8 cellular contexts compared by ENCODE assay signal in the genomic region with DNA sequence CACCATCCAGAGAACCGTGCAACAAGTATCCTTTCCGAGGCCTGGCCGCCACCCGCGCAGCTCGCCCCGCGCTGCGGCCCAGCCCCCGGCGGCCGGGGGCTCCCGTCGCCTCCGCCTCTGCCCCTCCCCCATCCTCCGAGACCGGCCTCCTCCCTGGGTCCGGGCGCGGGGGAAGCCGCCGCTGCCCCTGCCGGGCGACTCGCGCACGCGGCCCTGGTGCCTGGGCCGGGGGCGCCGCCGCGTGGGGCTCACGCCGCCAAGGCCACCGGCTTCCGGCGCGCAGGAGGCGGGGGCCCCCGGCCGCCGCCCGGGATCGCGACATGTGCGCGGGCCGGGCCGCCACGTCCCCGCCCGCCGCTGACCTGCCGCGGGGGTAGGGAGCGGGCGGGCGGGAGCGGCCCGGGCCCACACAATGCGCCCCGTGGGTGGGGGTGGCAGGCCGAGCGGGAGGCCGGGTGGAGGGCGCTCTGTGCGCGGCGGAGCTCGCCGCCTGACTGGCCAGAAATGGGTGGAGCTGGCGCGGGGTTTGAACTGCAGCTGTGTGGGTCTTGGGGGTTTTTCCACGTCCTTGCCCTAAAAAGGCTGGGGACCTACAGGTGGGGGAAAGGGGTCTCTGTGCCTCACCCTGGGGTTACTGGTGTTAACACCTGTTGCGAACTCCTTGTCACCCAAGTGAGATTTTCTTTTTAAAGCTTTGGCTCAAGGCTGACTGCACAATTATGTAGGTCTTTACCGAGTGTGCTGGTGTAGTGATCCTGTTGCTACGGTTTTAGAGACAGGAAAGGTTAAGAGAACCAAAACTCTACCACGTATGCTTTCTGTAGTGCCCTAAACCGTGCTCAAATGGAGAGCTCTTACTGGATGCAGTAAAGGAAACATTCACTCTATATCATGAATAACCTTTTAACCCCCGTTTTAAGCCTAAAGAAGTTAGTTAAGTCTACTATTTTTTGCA. TPM values are rescaled to one million over a fixed set of nuclear protein-coding genes. Genes with fewer than 3 reads are reported as not detected.
DNase-seq lines count a peak whose midpoint lies in the region; ATAC-seq and TF ChIP-seq lines count a peak whose summit lies in the region.

No MANE protein-coding gene starts in this region.

- WGBS in right lobe of liver (ENCODE audit: insufficient coverage, low coverage, low lambda C conversion rate, missing lambda C conversion rate), result under 1% methylated on average over 14 of the region's 81 CpGs

- no peaks in the 10 kb centered on the region for H3K27me3 Mint-ChIP-seq in activated CD4-positive, alpha-beta T cell treated with anti-CD3 and anti-CD28 coated beads for 36 hours

- peak; percentile 16 for DNase-seq in Jurkat, Clone E6-1 (ENCODE audit: low read depth, low spot score)
- DNase-seq in activated CD4-positive, alpha-beta T cell treated with anti-CD3 and anti-CD28 coated beads for 36 hours, result peak; percentile 66
- peak; percentile 70 to 82 (median 71) for DNase-seq in right lobe of liver
- peak; percentile 50 for DNase-seq in stimulated activated CD4-positive, alpha-beta T cell treated with anti-CD3 and anti-CD28 coated beads, Interleukin-4, amount 100 ng/mL, for 24 hours
- no peak for DNase-seq in H4 (ENCODE audit: low spot score)

- H3K27me3 ChIP-seq in right lobe of liver, result no peaks in the 10 kb centered on the region

- TF ChIP-seq CTCF in right lobe of liver (IDR thresholded peaks at IDR 0.05), result peak in 1 of 4 donors; percentile 3

- H3K9me3 Mint-ChIP-seq in activated CD4-positive, alpha-beta T cell treated with anti-CD3 and anti-CD28 coated beads for 36 hours (ENCODE audit: low read depth), result no peaks in the 10 kb centered on the region

- H3K4me1 ChIP-seq in right lobe of liver, result peaks cover 0 to 35% (median 9%) of the 10 kb centered on the region in 4 donors

- CTCF ChIA-PET in activated CD4-positive, alpha-beta T cell treated with anti-CD3 and anti-CD28 coated beads for 36 hours (lab: Charles Lee), result interaction anchor here (0.7 to 2.7 kb wide), 5 partner anchors 19 to 362 kb away, joined by 3 to 11 read pairs (median 4); no protein-coding TSS in a partner anchor

- no peaks in the 10 kb centered on the region for H3K9me3 ChIP-seq in right lobe of liver

- H3K4me1 Mint-ChIP-seq in activated CD4-positive, alpha-beta T cell treated with anti-CD3 and anti-CD28 coated beads for 36 hours, result peaks cover 53% of the 10 kb centered on the region

- no peaks in the 10 kb centered on the region for H3K36me3 ChIP-seq in right lobe of liver

- POLR2A ChIA-PET in activated CD4-positive, alpha-beta T cell treated with anti-CD3 and anti-CD28 coated beads for 36 hours (lab: Charles Lee), result interaction anchor here (0.6 to 1.5 kb wide), 5 partner anchors 8 to 529 kb away, joined by 3 to 4 read pairs (median 3); partner anchors contain the start of genes MRPS27 and PTCD2

- TF ChIP-seq POLR2A in right lobe of liver (IDR thresholded peaks at IDR 0.05), result no peak

- intact Hi-C loops in activated CD4-positive, alpha-beta T cell treated with anti-CD3 and anti-CD28 coated beads for 36 hours (cut with DNase I, micrococcal nuclease), result loop anchor here (1.0 to 5.0 kb wide), 7 partner anchors 31 to 650 kb away; partner anchors contain the start of genes MRPS27 (in 2 of the 2), PTCD2 (in 2 of the 2), BTF3 (in 1 of the 2) and TNPO1 (in 1 of the 2)
- intact Hi-C loops in right lobe of liver (cut with DNase I), result no loop called here

- peak overlapping the region; percentile 97 for H3K27ac Mint-ChIP-seq in activated CD4-positive, alpha-beta T cell treated with anti-CD3 and anti-CD28 coated beads for 36 hours

- peak; percentile 52 for ATAC-seq in GM21529 (IDR thresholded peaks at IDR 0.05; ENCODE audit: unreplicated experiment)
- ATAC-seq in activated CD4-positive, alpha-beta T cell treated with anti-CD3 and anti-CD28 coated beads for 36 hours, result peak; percentile 56
- peak; percentile 64 to 74 (median 68) for ATAC-seq in right lobe of liver

- H3K4me3 ChIP-seq in GM08714 (ENCODE audit: low read length), result peak overlapping the region; percentile 71
- H3K4me3 ChIP-seq in Jurkat, Clone E6-1 (ENCODE audit: low read length), result peak overlapping the region; percentile 68
- peak overlapping the region; percentile 85 to 87 (median 86) for H3K4me3 ChIP-seq in right lobe of liver

- H3K36me3 Mint-ChIP-seq in activated CD4-positive, alpha-beta T cell treated with anti-CD3 and anti-CD28 coated beads for 36 hours (ENCODE audit: low read depth), result peaks cover 34% of the 10 kb centered on the region

- peak overlapping the region; percentile 91 for H3K27ac ChIP-seq in cingulate gyrus (ENCODE audit: low read depth, low read length)
- peak overlapping the region; percentile 80 to 86 (median 85) for H3K27ac ChIP-seq in right lobe of liver

- H3K4me3 Mint-ChIP-seq in activated CD4-positive, alpha-beta T cell treated with anti-CD3 and anti-CD28 coated beads for 36 hours, result peak overlapping the region; percentile 92

RNA-seq across cellular contexts. Expression of gene TNPO1, which starts 32.3 kb away (rescaled TPM):
- polyA plus RNA-seq in Jurkat, Clone E6-1 (2012; ENCODE audit: insufficient read depth, insufficient read length), result 53.3 TPM
- total RNA-seq in activated CD4-positive, alpha-beta T cell treated with anti-CD3 and anti-CD28 coated beads for 36 hours, result 100 to 1,000 TPM; 107 to 162 TPM
- 10 to 100 TPM; 29.5 to 64.3 (median 41.8) TPM for total RNA-seq in right lobe of liver
- total RNA-seq in H4 (2014; rRNA removed; shearing (Covaris generic)), result 163 and 188 TPM in 2 replicates

Comparison
In these comparisons a context has a peak if more than half of its experiments do, and no peak if none do; other contexts are left out.
1. intact Hi-C loops: an anchor here in activated CD4-positive, alpha-beta T cell treated with anti-CD3 and anti-CD28 coated beads for 36 hours (1.0 to 5.0 kb wide); none called in right lobe of liver.